In genomic region chrX:152632445-152633097, GRCh38 we compare ENCODE assay signal across 9 cellular contexts. TPM values are rescaled to one million over a fixed set of nuclear protein-coding genes. Genes with fewer than 3 reads are reported as not detected.
A peak's percentile ranks its signal among the peaks of the same experiment; 100 is the strongest.
DNase-seq lines count a peak whose midpoint lies in the region; ATAC-seq, FAIRE-seq and TF ChIP-seq lines count a peak whose summit lies in the region.
"Had no signal": no experiment of that assay in that cellular context is flagged by ENCODE, and none has a peak within 500 bp of the region (broad histone marks: within the 10 kb centered on the region; RNA-seq: fewer than 3 reads in every experiment).

No MANE protein-coding gene starts in this region.

- no peaks in the 10 kb centered on the region for H3K4me1 Mint-ChIP-seq in astrocyte (ENCODE audit: low read depth, unreplicated experiment)

- no peaks in the 10 kb centered on the region for H4K20me1 ChIP-seq in PC-3 (ENCODE audit: low read length)
- no peaks in the 10 kb centered on the region for H4K20me1 ChIP-seq in astrocyte (ENCODE audit: insufficient read depth, low read length)
- H4K20me1 ChIP-seq in keratinocyte (ENCODE audit: control insufficient read depth, extremely low read depth, insufficient read depth, low read length), result no peaks in the 10 kb centered on the region
- H4K20me1 ChIP-seq: BLaER1 treated with 17β-estradiol and CSF1 and Interleukin-3, amounts not matched to agents 10 nM and 100 nM had no signal

- POLR2A ChIA-PET in PC-3 (lab: Charles Lee; ENCODE audit: unreplicated experiment), result no interaction called here

- peaks cover 32% of the 10 kb centered on the region for H3K27me3 ChIP-seq in PC-3 (ENCODE audit: low read length)
- H3K27me3 ChIP-seq in astrocyte (ENCODE audit: insufficient read depth, low read length), result no peaks in the 10 kb centered on the region
- H3K27me3 ChIP-seq in keratinocyte (ENCODE audit: control insufficient read depth, extremely low read depth, insufficient read depth, low read length), result peaks cover 5% of the 10 kb centered on the region

- H3K9me3 ChIP-seq in PC-3 (ENCODE audit: low read length) (no peaks in the 10 kb centered on the region), astrocyte (ENCODE audit: insufficient read depth, low read depth, low read length) (no peaks in the 10 kb centered on the region), keratinocyte (ENCODE audit: control insufficient read depth, low read depth, low read length) (no peaks in the 10 kb centered on the region)
- H3K9me3 ChIP-seq: BLaER1 treated with 17β-estradiol and CSF1 and Interleukin-3, amounts not matched to agents 10 nM and 100 nM had no signal

- no TSS peak for BruUV-seq in PC-3 (replicated peaks; lab: Mats Ljungman, UMichigan)

- TF ChIP-seq CTCF in PC-3 (conservative IDR thresholded peaks at IDR 0.05; ENCODE audit: low read depth, low read length) (peak; percentile 81), astrocyte (IDR thresholded peaks at IDR 0.05; ENCODE audit: insufficient read depth, low read depth, low read length) (peak; percentile 72), keratinocyte (optimal IDR thresholded peaks at IDR 0.05 in 1 of 3, IDR thresholded peaks at IDR 0.05 in 1 of 3, conservative IDR thresholded peaks at IDR 0.05 in 1 of 3; ENCODE audit: extremely low read depth in 1 of 3, insufficient read depth in 2 of 3, low read length in 3 of 3) (peak; percentile 59 to 80 (median 76))

- H3F3A ChIP-seq in PC-3 (ENCODE audit: low read length, unreplicated experiment), result no peaks in the 10 kb centered on the region

- H3K4me2 ChIP-seq in PC-3 (ENCODE audit: low read length), result no peak overlapping the region
- no peak overlapping the region for H3K4me2 ChIP-seq in astrocyte (ENCODE audit: low read length)
- H3K4me2 ChIP-seq in keratinocyte (ENCODE audit: control insufficient read depth, extremely low read depth, insufficient read depth, low read depth, low read length), result no peak overlapping the region
- H3K4me2 ChIP-seq: BLaER1 treated with 17β-estradiol and CSF1 and Interleukin-3, amounts not matched to agents 10 nM and 100 nM had no signal

- H3K4me3 ChIP-seq in PC-3 (ENCODE audit: low read length), result no peak overlapping the region
- H3K4me3 ChIP-seq in astrocyte (ENCODE audit: insufficient read depth, low read depth, low read length), result no peak overlapping the region
- H3K4me3 ChIP-seq in keratinocyte (ENCODE audit: control insufficient read depth in 2 of 3, extremely low read depth in 1 of 3, insufficient read depth in 2 of 3, low read depth in 1 of 3, low read length in 3 of 3), result no peak overlapping the region
- H3K4me3 ChIP-seq: BLaER1 treated with 17β-estradiol and CSF1 and Interleukin-3, amounts not matched to agents 10 nM and 100 nM had no signal

- intact Hi-C loops in PC-3 (cut with micrococcal nuclease), result loop anchor here (1.0 to 10.0 kb wide), 2 partner anchors 182 to 1481 kb away; no protein-coding TSS in a partner anchor

- H3K9me2 ChIP-seq in PC-3 (replicated peaks; ENCODE audit: low read length), result no peaks in the 10 kb centered on the region

- H3K4me3 Mint-ChIP-seq in astrocyte (ENCODE audit: unreplicated experiment), result no peak overlapping the region

- no peaks in the 10 kb centered on the region for H3K36me3 ChIP-seq in PC-3 (ENCODE audit: low read depth, low read length)
- no peaks in the 10 kb centered on the region for H3K36me3 ChIP-seq in astrocyte (ENCODE audit: insufficient read depth, low read length)
- H3K36me3 ChIP-seq in keratinocyte (ENCODE audit: control insufficient read depth in 2 of 2, extremely low read depth in 1 of 2, insufficient read depth in 2 of 2, low read length in 2 of 2), result no peaks in the 10 kb centered on the region
- H3K36me3 ChIP-seq: BLaER1 treated with 17β-estradiol and CSF1 and Interleukin-3, amounts not matched to agents 10 nM and 100 nM had no signal

- no peaks in the 10 kb centered on the region for H3K4me1 ChIP-seq in PC-3 (ENCODE audit: insufficient read depth, low read length)
- no peaks in the 10 kb centered on the region for H3K4me1 ChIP-seq in astrocyte (ENCODE audit: insufficient read depth, low read length)
- H3K4me1 ChIP-seq in keratinocyte (ENCODE audit: control insufficient read depth, extremely low read depth, insufficient read depth, low read length), result no peaks in the 10 kb centered on the region
- H3K4me1 ChIP-seq: BLaER1 treated with 17β-estradiol and CSF1 and Interleukin-3, amounts not matched to agents 10 nM and 100 nM had no signal

- H3K9me3 Mint-ChIP-seq in astrocyte (ENCODE audit: unreplicated experiment), result no peaks in the 10 kb centered on the region

- H2AFZ ChIP-seq in PC-3 (ENCODE audit: low read length) (no peak overlapping the region), astrocyte (ENCODE audit: low read depth, low read length) (no peak overlapping the region), keratinocyte (ENCODE audit: control insufficient read depth, low read length) (no peak overlapping the region)

- ATAC-seq in PC-3, result no peak

- dilution Hi-C loops in keratinocyte (cut with MboI; ENCODE audit: extremely low pct_ligation_motif_present, low sequenced_read_pairs), result loop anchor here (25.0 kb wide), 1 partner anchor 895 kb away; the partner anchor contains the start of gene CNGA2

- peaks cover 16% of the 10 kb centered on the region for H3K27me3 Mint-ChIP-seq in astrocyte (ENCODE audit: low read depth, unreplicated experiment)

- no peaks in the 10 kb centered on the region for H3K79me2 ChIP-seq in PC-3 (ENCODE audit: low read length)
- no peaks in the 10 kb centered on the region for H3K79me2 ChIP-seq in astrocyte (ENCODE audit: insufficient read depth, low read length)
- H3K79me2 ChIP-seq in keratinocyte (ENCODE audit: control insufficient read depth, insufficient read depth, low read length), result no peaks in the 10 kb centered on the region

- no peak overlapping the region for H3K9ac ChIP-seq in PC-3 (ENCODE audit: low read length)
- H3K9ac ChIP-seq in astrocyte (ENCODE audit: low read length), result no peak overlapping the region
- H3K9ac ChIP-seq in keratinocyte (ENCODE audit: control insufficient read depth, extremely low read depth, insufficient read depth, low read length), result no peak overlapping the region
- H3K9ac ChIP-seq: BLaER1 treated with 17β-estradiol and CSF1 and Interleukin-3, amounts not matched to agents 10 nM and 100 nM had no signal

- CTCF ChIA-PET in PC-3 (lab: Charles Lee), result no interaction called here

- H3K27ac ChIP-seq in PC-3 (ENCODE audit: low read length) (no peak overlapping the region), astrocyte (ENCODE audit: low read depth, low read length) (no peak overlapping the region), keratinocyte (ENCODE audit: control insufficient read depth, insufficient read depth, low read length) (no peak overlapping the region)
- H3K27ac ChIP-seq: BLaER1 treated with 17β-estradiol and CSF1 and Interleukin-3, amounts not matched to agents 10 nM and 100 nM had no signal

- no peak overlapping the region for H3K27ac Mint-ChIP-seq in astrocyte (ENCODE audit: unreplicated experiment)

- peak; percentile 50 for FAIRE-seq in astrocyte (lab: Jason Lieb, UNC)
- no peak for FAIRE-seq in keratinocyte (lab: Jason Lieb, UNC)

- DNase-seq in DMS79 treated with DMSO at 0.1 percent for 48 hours (lab: John Stamatoyannopoulos, UW) (peak; percentile 23), DMS79 (lab: John Stamatoyannopoulos, UW) (no peak), HCEC 1CT (peak; percentile 5), PC-3 (peak; percentile 69), astrocyte (ENCODE audit: low read depth) (no peak), keratinocyte (ENCODE audit: low read depth, low spot score) (no peak), germinal center (ENCODE audit: low spot score) (no peak)
- DNase-seq in stimulated activated CD8-positive, alpha-beta memory T cell treated with anti-CD3 and anti-CD28 coated beads, Interleukin-4, amount 100 ng/mL, for 48 hours, result peak; percentile 69

- H3K9me1 ChIP-seq in keratinocyte (ENCODE audit: control insufficient read depth, extremely low read depth, insufficient read depth, low read length), result no peaks in the 10 kb centered on the region

- H3K36me3 Mint-ChIP-seq in astrocyte (ENCODE audit: low read depth, unreplicated experiment), result no peaks in the 10 kb centered on the region

RNA-seq across cellular contexts. Expression of gene GABRQ, which starts 5.1 kb away (rescaled TPM):
- total RNA-seq in PC-3 (2014; rRNA removed) (under 0.01 TPM in 1 of 2 replicates, not detected in the other), astrocyte (0.41 and 0.43 TPM in 2 replicates)
- 0.02 to 0.12 TPM (median 0.08 TPM) in 3 replicates for polyA plus RNA-seq in keratinocyte
- not detected for polyA plus RNA-seq in keratinocyte (2011; ENCODE audit: low read depth)
- 0.01 and 0.05 TPM in 2 replicates for polyA plus RNA-seq in keratinocyte (2011; cell fraction: cytosol; rRNA removed)
- polyA plus RNA-seq in keratinocyte (2011; cell fraction: nucleus; rRNA removed), result 0.08 TPM in 2 replicates
- polyA plus RNA-seq in keratinocyte (2012; ENCODE audit: low replicate concordance), result 0.06 TPM in 1 of 2 replicates, not detected in the other
- 0.13 TPM in 1 of 3 replicates, not detected in the others for polyA minus RNA-seq in keratinocyte
- not detected for polyA minus RNA-seq in keratinocyte (2011; cell fraction: cytosol; rRNA and poly(A)+ RNA removed)
- polyA minus RNA-seq in keratinocyte (2011; cell fraction: nucleus; rRNA and poly(A)+ RNA removed), result 0.11 TPM in 1 of 2 replicates, not detected in the other

Comparison
In these comparisons a context has a peak if more than half of its experiments do, and no peak if none do; other contexts are left out.
1. DNase-seq: peak in DMS79 treated with DMSO at 0.1 percent for 48 hours (single experiment), HCEC 1CT (single experiment), PC-3 (single experiment) and stimulated activated CD8-positive, alpha-beta memory T cell treated with anti-CD3 and anti-CD28 coated beads, Interleukin-4, amount 100 ng/mL, for 48 hours (single experiment); none in DMS79 (single experiment), astrocyte (single experiment), keratinocyte (single experiment) and germinal center (single experiment).
2. Peak in every context shown above with its lines, with median percentiles within 50 percentile points of each other: CTCF ChIP-seq.